ENCODE assay signal across 9 cellular contexts in genomic region chr18:35458677-35459441, GRCh38. TPM values are rescaled to one million over a fixed set of nuclear protein-coding genes. Genes with fewer than 3 reads are reported as not detected.
DNase-seq lines count a peak whose midpoint lies in the region; ATAC-seq and TF ChIP-seq lines count a peak whose summit lies in the region.
"Had no signal": no experiment of that assay in that cellular context is flagged by ENCODE, and none has a peak within 500 bp of the region (broad histone marks: within the 10 kb centered on the region; RNA-seq: fewer than 3 reads in every experiment).

No MANE protein-coding gene starts in this region.

- ATAC-seq in stimulated activated effector memory CD8-positive, alpha-beta T cell treated with anti-CD3 and anti-CD28 coated beads, Interleukin-12 subunit alpha, Interleukin-12 subunit beta, amount 100 ng/mL, for 72 hours = peak; percentile 36
- no peak for ATAC-seq in GM19035 (IDR thresholded peaks at IDR 0.05; ENCODE audit: unreplicated experiment)

- POLR2A ChIA-PET in MCF 10A (lab: Yijun Ruan, JAX) = interaction anchor here (2.2 to 7.2 kb wide), 5 partner anchors 20 to 157 kb away, joined by 7 to 87 read pairs (median 26); partner anchors contain the start of genes GALNT1 and INO80C

- no peaks in the 10 kb centered on the region for H3K9me3 ChIP-seq in breast epithelium
- H3K9me3 ChIP-seq in SJCRH30 (replicated peaks) = no peaks in the 10 kb centered on the region
- H3K9me3 ChIP-seq in cardiac muscle cell (ENCODE audit: low read depth) = no peaks in the 10 kb centered on the region

- peak overlapping the region in 1 of 2 donors; percentile 52 for H3K27ac ChIP-seq in breast epithelium
- no peak overlapping the region for H3K27ac ChIP-seq in SJCRH30
- no peak overlapping the region for H3K27ac ChIP-seq in cardiac muscle cell

- H3K36me3 ChIP-seq in breast epithelium (no peaks in the 10 kb centered on the region), SJCRH30 (no peaks in the 10 kb centered on the region), cardiac muscle cell (no peaks in the 10 kb centered on the region)

- H3K27ac Mint-ChIP-seq in MCF 10A (ENCODE audit: low read depth, unreplicated experiment) = peak overlapping the region; percentile 72
- no peak overlapping the region for H3K27ac Mint-ChIP-seq in stimulated activated effector memory CD8-positive, alpha-beta T cell treated with anti-CD3 and anti-CD28 coated beads, Interleukin-12 subunit alpha, Interleukin-12 subunit beta, amount 100 ng/mL, for 72 hours

- TF ChIP-seq POLR2A in breast epithelium (IDR thresholded peaks at IDR 0.05) = no peak

- BruUV-seq in MCF 10A (replicated peaks; lab: Mats Ljungman, UMichigan) = no TSS peak

- H3K27me3 Mint-ChIP-seq in MCF 10A (ENCODE audit: insufficient read depth, unreplicated experiment) = no peaks in the 10 kb centered on the region

- no peaks in the 10 kb centered on the region for H3K36me3 Mint-ChIP-seq in MCF 10A (ENCODE audit: insufficient read depth, unreplicated experiment)
- H3K36me3 Mint-ChIP-seq in stimulated activated effector memory CD8-positive, alpha-beta T cell treated with anti-CD3 and anti-CD28 coated beads, Interleukin-12 subunit alpha, Interleukin-12 subunit beta, amount 100 ng/mL, for 72 hours = no peaks in the 10 kb centered on the region
- H3K36me3 Mint-ChIP-seq: CD4-positive, CD25-positive, alpha-beta regulatory T cell had no signal

- H3K27me3 ChIP-seq in breast epithelium (no peaks in the 10 kb centered on the region), SJCRH30 (no peaks in the 10 kb centered on the region), cardiac muscle cell (no peaks in the 10 kb centered on the region)

- H3K4me3 Mint-ChIP-seq in MCF 10A (ENCODE audit: unreplicated experiment) = no peak overlapping the region
- no peak overlapping the region for H3K4me3 Mint-ChIP-seq in stimulated activated effector memory CD8-positive, alpha-beta T cell treated with anti-CD3 and anti-CD28 coated beads, Interleukin-12 subunit alpha, Interleukin-12 subunit beta, amount 100 ng/mL, for 72 hours
- H3K4me3 Mint-ChIP-seq: CD4-positive, CD25-positive, alpha-beta regulatory T cell had no signal

- H3K4me1 ChIP-seq in breast epithelium = no peaks in the 10 kb centered on the region
- H3K4me1 ChIP-seq in SJCRH30 = no peaks in the 10 kb centered on the region
- no peaks in the 10 kb centered on the region for H3K4me1 ChIP-seq in cardiac muscle cell (ENCODE audit: low read depth)

- no peaks in the 10 kb centered on the region for H3K9me3 Mint-ChIP-seq in MCF 10A (ENCODE audit: unreplicated experiment)
- H3K9me3 Mint-ChIP-seq in stimulated activated effector memory CD8-positive, alpha-beta T cell treated with anti-CD3 and anti-CD28 coated beads, Interleukin-12 subunit alpha, Interleukin-12 subunit beta, amount 100 ng/mL, for 72 hours = no peaks in the 10 kb centered on the region

- CTCF ChIA-PET in MCF 10A (lab: Yijun Ruan, JAX) = interaction anchor here (0.6 to 1.3 kb wide), 2 partner anchors 45 to 296 kb away, joined by 3 to 7 read pairs; no protein-coding TSS in a partner anchor

- intact Hi-C loops in MCF 10A (cut with micrococcal nuclease) (loop anchor here (5.0 kb wide), 1 partner anchor 52 kb away; no protein-coding TSS in a partner anchor), breast epithelium (cut with DNase I; ENCODE audit: low total_unique reads) (no loop called here)

- DNase-seq in MCF 10A (ENCODE audit: unreplicated experiment) (peak; percentile 74), breast epithelium (ENCODE audit: low spot score in 2 of 2) (no peak), SJCRH30 (peak; percentile 26 to 36), cardiac muscle cell (ENCODE audit: low read depth in 1 of 2, low spot score in 1 of 2) (peak; percentile 10 to 82), SIG-M5 (lab: John Stamatoyannopoulos, UW) (no peak)
- DNase-seq in stimulated activated effector memory CD8-positive, alpha-beta T cell treated with anti-CD3 and anti-CD28 coated beads, Interleukin-12 subunit alpha, Interleukin-12 subunit beta, amount 100 ng/mL, for 72 hours (ENCODE audit: low spot score in 2 of 2) = no peak
- no peak for DNase-seq in activated T-cell treated with anti-CD3 and anti-CD28 coated beads, Interleukin-2, amount 50 U/mL, for 1 hour

- peaks cover 71% of the 10 kb centered on the region for H3K4me1 Mint-ChIP-seq in MCF 10A (ENCODE audit: insufficient read depth, unreplicated experiment)
- peaks cover 7% of the 10 kb centered on the region for H3K4me1 Mint-ChIP-seq in stimulated activated effector memory CD8-positive, alpha-beta T cell treated with anti-CD3 and anti-CD28 coated beads, Interleukin-12 subunit alpha, Interleukin-12 subunit beta, amount 100 ng/mL, for 72 hours

- H3K4me3 ChIP-seq in breast epithelium = no peak overlapping the region
- H3K4me3 ChIP-seq in SJCRH30 = no peak overlapping the region
- no peak overlapping the region for H3K4me3 ChIP-seq in cardiac muscle cell

- TF ChIP-seq CTCF in MCF 10A (IDR thresholded peaks at IDR 0.05; ENCODE audit: unreplicated experiment) (no peak), breast epithelium (IDR thresholded peaks at IDR 0.05) (no peak), cardiac muscle cell (IDR thresholded peaks at IDR 0.05; ENCODE audit: low read depth, low read length) (no peak)

RNA-seq across cellular contexts. Expression of gene INO80C, which starts 38.9 kb away (rescaled TPM):
- 25.8 and 32.6 TPM in 2 replicates for total RNA-seq in MCF 10A (2022)
- 10 to 100 TPM in 1 of 3 donors, 1 to 10 TPM in 2; 5.9 to 14.7 (median 6.7) TPM for total RNA-seq in breast epithelium
- 6.0 and 7.3 TPM in 2 replicates for total RNA-seq in SJCRH30 (2014; rRNA removed; shearing (Covaris generic))
- total RNA-seq in cardiac muscle cell = 10.7 and 13.5 TPM in 2 replicates
- 25.0 and 27.8 TPM in 2 replicates for polyA plus RNA-seq in cardiac muscle cell

Comparison
In these comparisons a context has a peak if more than half of its experiments do, and no peak if none do; other contexts are left out.
1. DNase-seq: peak in MCF 10A (single experiment), SJCRH30 (2 of 2) and cardiac muscle cell (2 of 2); none in breast epithelium (0 of 2), stimulated activated effector memory CD8-positive, alpha-beta T cell treated with anti-CD3 and anti-CD28 coated beads, Interleukin-12 subunit alpha, Interleukin-12 subunit beta, amount 100 ng/mL, for 72 hours (0 of 2), activated T-cell treated with anti-CD3 and anti-CD28 coated beads, Interleukin-2, amount 50 U/mL, for 1 hour (single experiment) and SIG-M5 (single experiment).